Comparison of ENCODE assay signal across 14 cellular contexts in genomic region chr4:105158837-105159236, GRCh38. TPM values are rescaled to one million over a fixed set of nuclear protein-coding genes. Genes with fewer than 3 reads are reported as not detected.
A peak's percentile ranks its signal among the peaks of the same experiment; 100 is the strongest.
DNase-seq lines count a peak whose midpoint lies in the region; ATAC-seq and TF ChIP-seq lines count a peak whose summit lies in the region.
"Had no signal": no experiment of that assay in that cellular context is flagged by ENCODE, and none has a peak within 500 bp of the region (broad histone marks: within the 10 kb centered on the region; RNA-seq: fewer than 3 reads in every experiment).

No MANE protein-coding gene starts in this region.

- WGBS in right lobe of liver (ENCODE audit: insufficient coverage, low coverage, low lambda C conversion rate, missing lambda C conversion rate): 25% methylated on average over 9 of the region's 9 CpGs

- H3K27ac ChIP-seq in right lobe of liver (peak overlapping the region in 2 of 3 donors; percentile 48 to 58), upper lobe of right lung (no peak overlapping the region)

- intact Hi-C loops in right lobe of liver (cut with DNase I) (no loop called here), upper lobe of right lung (cut with DNase I) (no loop called here)

- TF ChIP-seq CTCF in fibroblast of mammary gland (conservative IDR thresholded peaks at IDR 0.05; ENCODE audit: control insufficient read depth, insufficient read depth, low read depth, low read length) (no peak), right lobe of liver (IDR thresholded peaks at IDR 0.05) (no peak), upper lobe of right lung (IDR thresholded peaks at IDR 0.05) (no peak)

- H3K4me1 ChIP-seq in right lobe of liver (peaks cover 0 to 5% (median 2%) of the 10 kb centered on the region in 4 donors), upper lobe of right lung (peaks cover 19% of the 10 kb centered on the region)

- H3K27me3 ChIP-seq in right lobe of liver (no peaks in the 10 kb centered on the region), upper lobe of right lung (no peaks in the 10 kb centered on the region)

- H3K36me3 ChIP-seq in right lobe of liver (no peaks in the 10 kb centered on the region), upper lobe of right lung (no peaks in the 10 kb centered on the region)

- no peaks in the 10 kb centered on the region for H3K9me3 ChIP-seq in right lobe of liver
- H3K9me3 ChIP-seq in upper lobe of right lung: no peaks in the 10 kb centered on the region

- no peak for TF ChIP-seq POLR2A in right lobe of liver (IDR thresholded peaks at IDR 0.05)

- H3K4me3 ChIP-seq in fibroblast of mammary gland (ENCODE audit: control insufficient read depth, low read depth, low read length) (no peak overlapping the region), right lobe of liver (peak overlapping the region in 2 of 3 donors; percentile 24 to 43), upper lobe of right lung (peak overlapping the region; percentile 12)

- peak; percentile 27 to 44 for DNase-seq in NCI-H526 (lab: John Stamatoyannopoulos, UW)
- no peak for DNase-seq in NCI-H526 treated with DMSO at 0.1 percent for 48 hours (lab: John Stamatoyannopoulos, UW)
- DNase-seq in fibroblast of mammary gland (ENCODE audit: low read depth): peak; percentile 57
- DNase-seq in right lobe of liver: peak; percentile 66 to 84 (median 83)
- peak; percentile 71 for DNase-seq in upper lobe of right lung
- no peak for DNase-seq in NCI-H748 treated with DMSO at 0.1 percent for 48 hours (lab: John Stamatoyannopoulos, UW)
- no peak for DNase-seq in NCI-H2196 (lab: John Stamatoyannopoulos, UW; ENCODE audit: unreplicated experiment)
- DNase-seq: 8988T; cortex of kidney; kidney glomerular epithelial cell; NCI-H1417 treated with DMSO at 0.1 percent for 48 hours; SHP77 treated with DMSO at 0.1 percent for 48 hours; stimulated activated CD4-positive, alpha-beta T cell treated with anti-CD3 and anti-CD28 coated beads, Interleukin-12 subunit alpha, Interleukin-12 subunit beta, amount 100 ng/mL, for 4 hours had no signal

- ATAC-seq in right lobe of liver: peak; percentile 98 to 100 (median 99)
- peak; percentile 97 for ATAC-seq in upper lobe of right lung
- no peak for ATAC-seq in HG02938 (IDR thresholded peaks at IDR 0.05; ENCODE audit: unreplicated experiment)

RNA-seq across cellular contexts. Expression of gene TET2, which starts 12.2 kb away (rescaled TPM):
- total RNA-seq in right lobe of liver (1 to 10 TPM; 5.8 to 8.8 (median 7.0) TPM), upper lobe of right lung (30.0 TPM)

Comparison
In these comparisons a context has a peak if more than half of its experiments do, and no peak if none do; other contexts are left out.
1. DNase-seq: peak in NCI-H526 (2 of 2), fibroblast of mammary gland (single experiment), right lobe of liver (3 of 3) and upper lobe of right lung (single experiment); none in NCI-H526 treated with DMSO at 0.1 percent for 48 hours (single experiment), NCI-H748 treated with DMSO at 0.1 percent for 48 hours (single experiment) and NCI-H2196 (single experiment).